ENCODE assay signal across 32 cellular contexts in the genomic region with DNA sequence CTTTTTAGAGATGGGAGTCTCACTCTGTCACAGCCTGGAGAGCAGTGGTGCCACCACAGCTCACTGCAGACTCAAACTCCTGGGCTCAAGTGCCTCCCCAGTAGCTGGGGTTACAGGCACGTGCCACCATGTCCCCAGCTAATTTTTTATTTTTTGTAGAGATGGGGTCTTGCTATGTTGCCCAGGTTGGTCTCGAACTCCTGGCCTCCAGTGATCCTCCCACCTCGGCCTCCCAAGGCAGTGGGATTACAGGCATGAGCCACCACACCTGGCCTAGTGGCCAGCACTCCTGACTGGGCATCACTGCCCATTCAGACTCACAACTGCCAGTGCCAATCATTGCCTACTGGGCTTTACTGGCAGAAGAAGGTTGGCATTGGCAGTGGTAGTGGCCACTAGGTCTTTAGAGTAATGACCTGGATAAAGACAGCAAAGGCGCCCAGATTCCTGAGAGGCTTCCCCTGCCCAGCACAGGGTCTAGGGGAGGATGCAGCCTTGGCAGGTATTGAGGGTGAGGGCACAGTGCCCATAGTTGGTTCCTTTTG. TPM values are rescaled to one million over a fixed set of nuclear protein-coding genes. Genes with fewer than 3 reads are reported as not detected.
"Had no signal": no experiment of that assay in that cellular context is flagged by ENCODE, and none has a peak within 500 bp of the region (broad histone marks: within the 10 kb centered on the region; RNA-seq: fewer than 3 reads in every experiment).

No MANE protein-coding gene starts in this region.

- H3K4me2 ChIP-seq: KMS-11, SK-N-SH had no signal

- H3K4me3 ChIP-seq: adrenal gland, body of pancreas, breast epithelium, SJSA1 had no signal

- H3K36me3 ChIP-seq: adrenal gland, breast epithelium, SJSA1 had no signal

- ATAC-seq: activated CD4-positive, alpha-beta T cell treated with anti-CD3 and anti-CD28 coated beads for 36 hours; activated CD4-positive, CD25-positive, alpha-beta regulatory T cell treated with anti-CD3 and anti-CD28 coated beads, Interleukin-2, amount 50 U/mL, for 24 hours; activated naive CD4-positive, alpha-beta T cell treated with anti-CD3 and anti-CD28 coated beads, Interleukin-2, amount 50 U/mL, for 72 hours; activated T-cell treated with anti-CD3 and anti-CD28 coated beads, Interleukin-2, amount 50 U/mL, for 4 hours; body of pancreas; Panc1 had no signal

- FAIRE-seq: astrocyte, TTC549 had no signal

- H3K9ac ChIP-seq: KMS-11, SK-N-SH had no signal

- H3K27ac ChIP-seq: adrenal gland, body of pancreas, breast epithelium, KMS-11, SJSA1 had no signal

- H3K4me1 ChIP-seq: body of pancreas, breast epithelium, SJSA1 had no signal

- H3K9me3 ChIP-seq: adrenal gland, body of pancreas, SJSA1, SK-N-SH had no signal

- H3K27me3 ChIP-seq: adrenal gland, body of pancreas, breast epithelium, SJSA1 had no signal

- DNase-seq: activated CD4-positive, alpha-beta T cell treated with anti-CD3 and anti-CD28 coated beads for 36 hours; activated CD4-positive, alpha-beta T cell treated with anti-CD3 and anti-CD28 coated beads, Interleukin-2, amount 10 ng/mL, durations not matched to agents 7 days and 5 days; activated CD4-positive, alpha-beta T cell treated with anti-CD3 and anti-CD28 coated beads, Interleukin-2, amount 50 U/mL, for 48 hours; activated CD8-positive, alpha-beta memory T cell treated with anti-CD3 and anti-CD28 coated beads, Interleukin-2, amount 50 U/mL, for 4 hours; activated gamma-delta T cell treated with Interleukin-2 at 50 U/mL for 16 hours; activated naive CD4-positive, alpha-beta T cell treated with anti-CD3 and anti-CD28 coated beads for 36 hours; activated T-cell treated with anti-CD3 and anti-CD28 coated beads for 4 hours; activated T-cell treated with anti-CD3 and anti-CD28 coated beads, Interleukin-2, amount 50 U/mL, for 4 hours; adrenal gland; MM.1S; NCI-H1092; NCI-H1436 treated with DMSO at 0.1 percent for 48 hours; NCI-H1694 treated with DMSO at 0.1 percent for 48 hours; NCI-H2029; NCI-H345; NCI-H524 treated with DMSO at 0.1 percent for 48 hours; RPMI8226; SHP77 treated with DMSO at 0.1 percent for 48 hours; SK-N-SH had no signal

RNA-seq across cellular contexts. Expression of gene SLC7A10, which starts 26.8 kb away (rescaled TPM):
- total RNA-seq: activated CD4-positive, alpha-beta T cell treated with anti-CD3 and anti-CD28 coated beads for 36 hours; activated CD4-positive, alpha-beta T cell treated with anti-CD3 and anti-CD28 coated beads, Interleukin-2, amount 10 ng/mL, durations not matched to agents 7 days and 5 days; activated naive CD4-positive, alpha-beta T cell treated with anti-CD3 and anti-CD28 coated beads for 36 hours; activated naive CD4-positive, alpha-beta T cell treated with anti-CD3 and anti-CD28 coated beads, Interleukin-2, amount 50 U/mL, for 72 hours; activated T-cell treated with anti-CD3 and anti-CD28 coated beads, Interleukin-2, amount 50 U/mL, for 4 hours; activated T-helper 1 cell treated with anti-CD3 and anti-CD28 coated beads, Interleukin-12 subunit alpha, Interleukin-12 subunit beta, Interleukin-2, Interleukin-4 antibody, amounts not matched to agents 30 ng/mL and 10 ng/mL and 1 ng/mL, durations not matched to agents 14 hours and 24 hours and 36 hours; cardiac septum; LHCN-M2; NCI-H460; SJSA1 had no signal
